Comparison of ENCODE assay signal across 8 cellular contexts in the genomic region with DNA sequence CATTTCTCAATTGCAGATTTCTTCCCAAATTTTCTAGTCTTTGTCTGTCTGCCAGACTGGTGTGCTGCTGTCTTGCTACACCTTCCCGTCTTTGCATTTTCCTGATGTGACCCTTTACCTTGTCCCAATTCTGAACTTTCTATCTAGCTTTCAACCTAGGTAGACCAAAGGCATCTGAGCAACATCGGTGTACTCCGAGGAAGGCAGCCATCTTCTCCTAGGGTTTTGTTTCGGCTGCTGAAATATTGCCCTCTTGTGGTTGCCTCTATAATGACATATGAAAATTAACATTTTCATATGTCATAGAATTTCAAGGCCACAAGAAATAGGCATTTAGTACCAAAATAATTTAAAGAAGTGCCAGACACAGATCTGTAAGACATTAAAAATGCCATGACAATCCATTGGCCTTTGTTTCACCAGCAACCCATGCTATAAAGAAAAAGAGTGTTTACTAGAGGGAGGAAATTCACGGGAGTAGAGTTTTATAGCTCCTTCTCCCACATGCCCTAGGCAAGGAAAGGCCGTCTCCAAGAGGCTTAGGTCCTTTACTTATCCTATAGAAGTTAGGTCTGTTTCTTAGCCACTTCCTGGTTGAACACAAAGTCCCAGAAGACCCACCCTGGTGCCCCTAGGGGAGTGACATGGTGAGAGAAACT. TPM values are rescaled to one million over a fixed set of nuclear protein-coding genes. Genes with fewer than 3 reads are reported as not detected.
A peak's percentile ranks its signal among the peaks of the same experiment; 100 is the strongest.
DNase-seq lines count a peak whose midpoint lies in the region; ATAC-seq and TF ChIP-seq lines count a peak whose summit lies in the region.

No MANE protein-coding gene starts in this region.

- POLR2A ChIA-PET in WTC11 (lab: Charles Lee) = no interaction called here
- POLR2A ChIA-PET in naive thymus-derived CD8-positive, alpha-beta T cell (lab: Charles Lee) = interaction anchor here (1.4 to 3.7 kb wide), 2 partner anchors 148 to 195 kb away, joined by 4 to 12 read pairs; partner anchors contain the start of gene EPHB6

- no peak overlapping the region; the same call in 1 of the 2 replicates for H3K4me3 Mint-ChIP-seq in WTC11
- peak overlapping the region; percentile 70 to 89 (median 84) for H3K4me3 Mint-ChIP-seq in naive thymus-derived CD8-positive, alpha-beta T cell

- H3K27me3 ChIP-seq in HAP-1 (ENCODE audit: low read depth) = peaks cover 3% of the 10 kb centered on the region; the same call in 1 of the 2 replicates

- H3K36me3 Mint-ChIP-seq in WTC11 = 0 out of 2 replicates have a peak, but pooled peaks cover 4% of the 10 kb centered on the region
- H3K36me3 Mint-ChIP-seq in naive thymus-derived CD8-positive, alpha-beta T cell = peaks cover 0 to 5% (median 0%) of the 10 kb centered on the region in 3 donors

- TF ChIP-seq CTCF in WTC11 (IDR thresholded peaks at IDR 0.05) (peak; percentile 62), epithelial cell of esophagus (IDR thresholded peaks at IDR 0.05; ENCODE audit: insufficient read depth, low read depth, low read length, missing control alignments) (peak; percentile 75)

- in situ Hi-C loops in HAP-1 (cut with MboI; ENCODE audit: low sequenced_read_pairs) = loop anchor here (10.0 kb wide), 1 partner anchor 149 kb away; the partner anchor contains the start of gene EPHB6

- no peaks in the 10 kb centered on the region for H3K9me3 ChIP-seq in HAP-1

- DNase-seq in activated CD4-positive, CD25-positive, alpha-beta regulatory T cell treated with anti-CD3 and anti-CD28 coated beads, Interleukin-2, amount 50 U/mL, for 72 hours = no peak
- peak; percentile 24 to 42 for DNase-seq in HAP-1 (ENCODE audit: low spot score in 2 of 2)
- peak; percentile 5 for DNase-seq in NCI-H1694 (lab: John Stamatoyannopoulos, UW)
- DNase-seq in WTC11 (ENCODE audit: low spot score) = no peak
- DNase-seq in epithelial cell of esophagus (ENCODE audit: low read depth) = peak; percentile 59
- peak in 8 of 10 donors; percentile 8 to 74 (median 57) for DNase-seq in naive thymus-derived CD8-positive, alpha-beta T cell

- H3K27ac Mint-ChIP-seq in WTC11 = no peak overlapping the region
- peak overlapping the region in 7 of 10 donors; percentile 2 to 85 (median 33) for H3K27ac Mint-ChIP-seq in naive thymus-derived CD8-positive, alpha-beta T cell

- peaks cover 4% of the 10 kb centered on the region for H3K4me1 Mint-ChIP-seq in WTC11
- H3K4me1 Mint-ChIP-seq in naive thymus-derived CD8-positive, alpha-beta T cell = peaks cover 4 to 13% (median 10%) of the 10 kb centered on the region in 4 donors

- H3K4me3 ChIP-seq in HAP-1 = no peak overlapping the region
- peak overlapping the region; percentile 6 for H3K4me3 ChIP-seq in epithelial cell of esophagus (ENCODE audit: low read length)

- H3K9me3 Mint-ChIP-seq in WTC11 = peaks cover 9% of the 10 kb centered on the region; the same call in 1 of the 2 replicates
- H3K9me3 Mint-ChIP-seq in naive thymus-derived CD8-positive, alpha-beta T cell = no peaks in the 10 kb centered on the region

- H3K36me3 ChIP-seq in HAP-1 (replicated peaks) = no peaks in the 10 kb centered on the region

- ATAC-seq in activated CD4-positive, CD25-positive, alpha-beta regulatory T cell treated with anti-CD3 and anti-CD28 coated beads, Interleukin-2, amount 50 U/mL, for 24 hours = peak; percentile 62 to 69
- ATAC-seq in WTC11 (peak; percentile 11; the same call in 1 of the 2 replicates), HG03521 (IDR thresholded peaks at IDR 0.05; ENCODE audit: unreplicated experiment) (no peak)
- ATAC-seq in naive thymus-derived CD8-positive, alpha-beta T cell = peak; percentile 75 to 86

- no peaks in the 10 kb centered on the region for H3K4me1 ChIP-seq in HAP-1

- CTCF ChIA-PET in WTC11 (lab: Charles Lee) = interaction anchor here (0.6 to 18.8 kb wide), 28 partner anchors 13 to 446 kb away, joined by 3 to 346 read pairs (median 4); partner anchors contain the start of genes EPHB6, KEL, TRPV5 and TRPV6

- H3K27me3 Mint-ChIP-seq in WTC11 (ENCODE audit: low read depth) = peaks cover 11% of the 10 kb centered on the region
- peaks cover 0 to 3% (median 3%) of the 10 kb centered on the region in 5 donors for H3K27me3 Mint-ChIP-seq in naive thymus-derived CD8-positive, alpha-beta T cell

TF ChIP-seq in WTC11, 78 proteins besides CTCF, POLR2A, EP300 and RAD21 (continues in another document):
- no peak for TF ChIP-seq ZBTB43 (CRISPR knock-in tag; IDR thresholded peaks at IDR 0.05)
- TF ChIP-seq ZNF396 (CRISPR knock-in tag; IDR thresholded peaks at IDR 0.05; ENCODE audit: borderline replicate concordance) = no peak
- no peak for TF ChIP-seq PRDM15 (CRISPR knock-in tag; IDR thresholded peaks at IDR 0.05)
- no peak for TF ChIP-seq CREB1 (CRISPR knock-in tag; IDR thresholded peaks at IDR 0.05)
- TF ChIP-seq ERG (CRISPR knock-in tag; IDR thresholded peaks at IDR 0.05) = no peak
- no peak for TF ChIP-seq ELF4 (CRISPR knock-in tag; IDR thresholded peaks at IDR 0.05; ENCODE audit: low read depth)
- TF ChIP-seq OVOL2 (CRISPR knock-in tag; IDR thresholded peaks at IDR 0.05; ENCODE audit: borderline replicate concordance) = no peak
- TF ChIP-seq ZNF425 (CRISPR knock-in tag; conservative IDR thresholded peaks at IDR 0.05) = no peak
- TF ChIP-seq RELA (CRISPR knock-in tag; IDR thresholded peaks at IDR 0.05; ENCODE audit: borderline replicate concordance) = no peak

RNA-seq across cellular contexts. Expression of gene OR9A2, which starts 23.4 kb away (rescaled TPM):
- not detected in 3 replicates for total RNA-seq in WTC11 (2021)
- total RNA-seq in naive thymus-derived CD8-positive, alpha-beta T cell = under 1 TPM in 1 of 2 experiments, not detected in 1; 0.38 TPM
- polyA plus RNA-seq in naive thymus-derived CD8-positive, alpha-beta T cell = not detected

RNA-seq across cellular contexts. Expression of gene KEL, which starts 41.4 kb away (rescaled TPM):
- 0.87 to 2.8 TPM (median 2.5 TPM) in 3 replicates for total RNA-seq in WTC11 (2021)
- total RNA-seq in naive thymus-derived CD8-positive, alpha-beta T cell = under 1 TPM; 0.47 to 0.70 TPM
- polyA plus RNA-seq in naive thymus-derived CD8-positive, alpha-beta T cell = not detected

RNA-seq across cellular contexts. Expression of gene OR6V1, which starts 48.6 kb away (rescaled TPM):
- not detected in 3 replicates for total RNA-seq in WTC11 (2021)
- not detected for total RNA-seq in naive thymus-derived CD8-positive, alpha-beta T cell
- polyA plus RNA-seq in naive thymus-derived CD8-positive, alpha-beta T cell = not detected

Comparison
In these comparisons a context has a peak if more than half of its experiments do, and no peak if none do; other contexts are left out.
1. DNase-seq: peak in HAP-1 (2 of 2), NCI-H1694 (single experiment), epithelial cell of esophagus (single experiment) and naive thymus-derived CD8-positive, alpha-beta T cell (8 of 10); none in activated CD4-positive, CD25-positive, alpha-beta regulatory T cell treated with anti-CD3 and anti-CD28 coated beads, Interleukin-2, amount 50 U/mL, for 72 hours (single experiment) and WTC11 (single experiment).